ENCODE assay signal across 8 cellular contexts in genomic region chr11:133945087-133945974, GRCh38. TPM values are rescaled to one million over a fixed set of nuclear protein-coding genes. Genes with fewer than 3 reads are reported as not detected.
DNase-seq lines count a peak whose midpoint lies in the region; ATAC-seq and TF ChIP-seq lines count a peak whose summit lies in the region.

No MANE protein-coding gene starts in this region.

- H3K9me2 ChIP-seq in hepatocyte (replicated peaks; ENCODE audit: insufficient read depth), result no peaks in the 10 kb centered on the region

- no peak overlapping the region for H2AFZ ChIP-seq in hepatocyte

- no TSS peak for BruUV-seq in MCF 10A (replicated peaks; lab: Mats Ljungman, UMichigan)

- peak overlapping the region; percentile 92 to 99 (median 97) for H3K27ac Mint-ChIP-seq in CD8-positive, alpha-beta memory T cell
- H3K27ac Mint-ChIP-seq in MCF 10A (ENCODE audit: low read depth, unreplicated experiment), result peak overlapping the region; percentile 55

- no peaks in the 10 kb centered on the region for H3K79me2 ChIP-seq in hepatocyte

- H3K4me1 Mint-ChIP-seq in CD8-positive, alpha-beta memory T cell, result peaks cover 44 to 69% (median 66%) of the 10 kb centered on the region in 3 donors
- H3K4me1 Mint-ChIP-seq in MCF 10A (ENCODE audit: insufficient read depth, unreplicated experiment), result peaks cover 48% of the 10 kb centered on the region

- CTCF ChIA-PET in CD8-positive, alpha-beta memory T cell (lab: Charles Lee), result interaction anchor here (3.5 kb wide), 1 partner anchor 18 kb away, joined by 10 read pairs; no protein-coding TSS in a partner anchor
- CTCF ChIA-PET in MCF 10A (lab: Yijun Ruan, JAX), result interaction anchor here (0.6 to 8.2 kb wide), 11 partner anchors 18 to 432 kb away, joined by 3 to 92 read pairs (median 5); no protein-coding TSS in a partner anchor
- CTCF ChIA-PET in GM10248 (lab: Yijun Ruan, JAX), result no interaction called here

- H3K36me3 ChIP-seq in CD8-positive, alpha-beta memory T cell (ENCODE audit: insufficient read depth, low read length), result no peaks in the 10 kb centered on the region
- H3K36me3 ChIP-seq in rectal smooth muscle tissue (ENCODE audit: control insufficient read depth, insufficient read depth, low read length) (peaks cover 4% of the 10 kb centered on the region), hepatocyte (replicated peaks; ENCODE audit: insufficient read depth, low read depth) (no peaks in the 10 kb centered on the region)

- H4K20me1 ChIP-seq in hepatocyte (ENCODE audit: insufficient read depth, poor library complexity, severe bottlenecking), result no peaks in the 10 kb centered on the region

- no peak for TF ChIP-seq CTCF in MCF 10A (IDR thresholded peaks at IDR 0.05; ENCODE audit: unreplicated experiment)
- TF ChIP-seq CTCF in hepatocyte (IDR thresholded peaks at IDR 0.05; ENCODE audit: poor library complexity), result no peak
- TF ChIP-seq CTCF in GM10248 (IDR thresholded peaks at IDR 0.05; ENCODE audit: control extremely low read depth, extremely low read depth, low read depth, missing control alignments), result no peak

- H3K4me2 ChIP-seq in hepatocyte, result no peak overlapping the region

- peak overlapping the region; percentile 5 for H3K4me3 ChIP-seq in CD8-positive, alpha-beta memory T cell (ENCODE audit: low read length)
- H3K4me3 ChIP-seq in rectal smooth muscle tissue (ENCODE audit: low read length), result peak overlapping the region; percentile 6
- H3K4me3 ChIP-seq in hepatocyte, result no peak overlapping the region

- 70% methylated on average over 27 of the region's 27 CpGs for WGBS in hepatocyte (ENCODE audit: low lambda C conversion rate, missing lambda C conversion rate)

- no peaks in the 10 kb centered on the region for H3K9me3 ChIP-seq in CD8-positive, alpha-beta memory T cell (ENCODE audit: low read length)
- no peaks in the 10 kb centered on the region for H3K9me3 ChIP-seq in hepatocyte (ENCODE audit: low read depth)

- H3K27me3 ChIP-seq in CD8-positive, alpha-beta memory T cell (ENCODE audit: insufficient read depth, low read length, poor library complexity, severe bottlenecking), result no peaks in the 10 kb centered on the region
- H3K27me3 ChIP-seq in rectal smooth muscle tissue (ENCODE audit: control insufficient read depth, insufficient read depth, low read length) (no peaks in the 10 kb centered on the region), hepatocyte (peaks cover 17% of the 10 kb centered on the region)

- peak overlapping the region; percentile 35 for H3K27ac ChIP-seq in CD8-positive, alpha-beta memory T cell (ENCODE audit: low read depth, low read length)
- H3K27ac ChIP-seq in rectal smooth muscle tissue (ENCODE audit: low read depth, low read length), result peak overlapping the region; percentile 63
- no peak overlapping the region for H3K27ac ChIP-seq in hepatocyte

- intact Hi-C loops in MCF 10A (cut with micrococcal nuclease), result loop anchor here (1.0 to 2.0 kb wide), 2 partner anchors 17 to 102 kb away; no protein-coding TSS in a partner anchor

- DNase-seq in CD8-positive, alpha-beta memory T cell, result peak; percentile 67 to 90 (median 89)
- DNase-seq in activated CD4-positive, CD25-positive, alpha-beta regulatory T cell (lab: John Stamatoyannopoulos, UW), result peak; percentile 48 to 58 (median 52)
- DNase-seq in MCF 10A (ENCODE audit: unreplicated experiment) (peak; percentile 57), hepatocyte (ENCODE audit: low spot score) (no peak), GM10248 (ENCODE audit: extremely low spot score) (no peak), NCI-H1436 (lab: John Stamatoyannopoulos, UW) (no peak)

- peaks cover 61% of the 10 kb centered on the region for H3K4me1 ChIP-seq in CD8-positive, alpha-beta memory T cell (ENCODE audit: insufficient read depth, low read length)
- H3K4me1 ChIP-seq in rectal smooth muscle tissue (ENCODE audit: control insufficient read depth, insufficient read depth, low read length), result peaks cover 42% of the 10 kb centered on the region
- no peaks in the 10 kb centered on the region for H3K4me1 ChIP-seq in hepatocyte (ENCODE audit: insufficient read depth)

- H3K9ac ChIP-seq in rectal smooth muscle tissue (ENCODE audit: low read length), result no peak overlapping the region

- ATAC-seq in HG02642 (IDR thresholded peaks at IDR 0.05; ENCODE audit: poor library complexity, unreplicated experiment), result no peak

- peaks cover 0 to 7% (median 5%) of the 10 kb centered on the region in 3 donors for H3K36me3 Mint-ChIP-seq in CD8-positive, alpha-beta memory T cell
- H3K36me3 Mint-ChIP-seq in MCF 10A (ENCODE audit: insufficient read depth, unreplicated experiment), result peaks cover 12% of the 10 kb centered on the region

- H3K27me3 Mint-ChIP-seq in CD8-positive, alpha-beta memory T cell, result peaks cover 4 to 13% of the 10 kb centered on the region in 2 donors
- no peaks in the 10 kb centered on the region for H3K27me3 Mint-ChIP-seq in MCF 10A (ENCODE audit: insufficient read depth, unreplicated experiment)

- POLR2A ChIA-PET in CD8-positive, alpha-beta memory T cell (lab: Charles Lee), result interaction anchor here (1.0 kb wide), 1 partner anchor 11 kb away, joined by 4 read pairs; the partner anchor contains the start of gene IGSF9B
- POLR2A ChIA-PET in MCF 10A (lab: Yijun Ruan, JAX), result interaction anchor here (0.6 to 2.2 kb wide), 8 partner anchors 11 to 176 kb away, joined by 3 to 11 read pairs (median 3); no protein-coding TSS in a partner anchor
- POLR2A ChIA-PET in GM10248 (lab: Yijun Ruan, JAX), result no interaction called here

- H3K9me3 Mint-ChIP-seq in CD8-positive, alpha-beta memory T cell, result no peaks in the 10 kb centered on the region
- H3K9me3 Mint-ChIP-seq in MCF 10A (ENCODE audit: unreplicated experiment), result no peaks in the 10 kb centered on the region

- peak overlapping the region; percentile 56 to 90 (median 83) for H3K4me3 Mint-ChIP-seq in CD8-positive, alpha-beta memory T cell
- peak overlapping the region; percentile 63 for H3K4me3 Mint-ChIP-seq in MCF 10A (ENCODE audit: unreplicated experiment)

RNA-seq across cellular contexts. Expression of gene IGSF9B, which starts 11.4 kb away (rescaled TPM):
- total RNA-seq in CD8-positive, alpha-beta memory T cell, result 10 to 100 TPM; 12.2 to 15.2 TPM
- 1.4 TPM for polyA plus RNA-seq in CD8-positive, alpha-beta memory T cell
- total RNA-seq in MCF 10A (2022), result 13.9 and 19.7 TPM in 2 replicates
- 0.30 and 0.32 TPM in 2 replicates for total RNA-seq in hepatocyte
- 0.65 and 0.91 TPM in 2 replicates for polyA plus RNA-seq in hepatocyte

Comparison
In these comparisons a context has a peak if more than half of its experiments do, and no peak if none do; other contexts are left out.
1. DNase-seq: peak in CD8-positive, alpha-beta memory T cell (5 of 5), activated CD4-positive, CD25-positive, alpha-beta regulatory T cell (4 of 4) and MCF 10A (single experiment); none in hepatocyte (single experiment), GM10248 (single experiment) and NCI-H1436 (single experiment).